Comparison of ENCODE assay signal across 17 cellular contexts in the genomic region with DNA sequence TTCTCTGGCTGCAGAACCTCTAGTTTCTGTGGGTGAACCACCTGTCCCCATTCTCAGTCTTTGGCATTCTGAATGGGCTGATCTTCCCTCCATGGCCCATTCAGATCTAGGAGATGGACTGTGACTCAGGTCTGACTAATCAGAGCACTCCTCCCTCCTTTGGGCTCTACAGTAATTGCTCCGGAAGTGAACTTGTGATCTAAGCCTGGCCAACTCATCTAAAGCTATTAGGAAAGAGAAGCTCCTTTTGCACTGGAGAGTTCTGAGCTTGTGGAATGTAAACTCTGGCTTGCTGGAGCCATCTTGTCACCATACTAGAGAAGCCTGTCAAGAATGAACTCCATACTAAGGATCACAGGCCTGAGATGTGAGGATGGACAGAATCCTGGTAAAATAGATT.
DNase-seq lines count a peak whose midpoint lies in the region; ATAC-seq, FAIRE-seq and TF ChIP-seq lines count a peak whose summit lies in the region.
"Had no signal": no experiment of that assay in that cellular context is flagged by ENCODE, and none has a peak within 500 bp of the region (broad histone marks: within the 10 kb centered on the region; RNA-seq: fewer than 3 reads in every experiment).

No MANE protein-coding gene starts in this region.

- ATAC-seq in HG02642 (IDR thresholded peaks at IDR 0.05; ENCODE audit: poor library complexity, unreplicated experiment), result no peak
- no peak for ATAC-seq in GM21515 (IDR thresholded peaks at IDR 0.05; ENCODE audit: unreplicated experiment)
- ATAC-seq in esophagus mucosa, result no peak
- ATAC-seq: stimulated activated memory B cell treated with anti-CD40 and anti-IgM and Interleukin-4, amounts not matched to agents 10 μg/mL and 1 μg/mL and 100 μg/mL, for 72 hours had no signal

- H3K9me3 ChIP-seq in MG63 (no peaks in the 10 kb centered on the region), osteoblast (ENCODE audit: low read depth, low read length) (no peaks in the 10 kb centered on the region)

- no peak overlapping the region for H3K4me2 ChIP-seq in osteoblast (ENCODE audit: insufficient read depth, low read length)

- DNase-seq in EH (ENCODE audit: low read depth) (peak; percentile 80), MG63 (peak; percentile 61), bronchial epithelial cell (ENCODE audit: low read depth) (peak; percentile 95), osteoblast (ENCODE audit: insufficient read length, low spot score, missing footprints) (peak; percentile 76)
- DNase-seq in activated naive CD4-positive, alpha-beta T cell treated with Interleukin-2 at 50 U/mL for 16 hours, result no peak
- DNase-seq: activated CD4-positive, alpha-beta T cell treated with anti-CD3 and anti-CD28 coated beads for 1 hour; activated T-cell treated with anti-CD3 and anti-CD28 coated beads, Interleukin-2, amount 50 U/mL, for 48 hours; anterior cingulate cortex; CD4-positive, CD25-positive, alpha-beta regulatory T cell; NCI-H1694 treated with DMSO at 0.1 percent for 48 hours; NCI-H82; posterior cingulate gyrus; stimulated activated CD4-positive, alpha-beta T cell treated with anti-CD3 and anti-CD28 coated beads, Interleukin-1b, Interleukin-23, amount 100 ng/mL, for 48 hours had no signal

- no peaks in the 10 kb centered on the region for H4K20me1 ChIP-seq in osteoblast (ENCODE audit: insufficient read depth, low read length)

- H3K4me3 ChIP-seq in MG63 (no peak overlapping the region), bronchial epithelial cell (ENCODE audit: low read depth, low read length) (no peak overlapping the region), osteoblast (ENCODE audit: insufficient read depth, low read length) (no peak overlapping the region)

- no peak overlapping the region for H3K27ac ChIP-seq in osteoblast (ENCODE audit: low read depth, low read length)

- H3K4me1 ChIP-seq in osteoblast (ENCODE audit: insufficient read depth, low read length), result no peaks in the 10 kb centered on the region

- no peaks in the 10 kb centered on the region for H3K27me3 ChIP-seq in MG63
- no peaks in the 10 kb centered on the region for H3K27me3 ChIP-seq in bronchial epithelial cell (ENCODE audit: control insufficient read depth, insufficient read depth, low read length)
- H3K27me3 ChIP-seq in osteoblast (ENCODE audit: insufficient read depth, low read length), result no peaks in the 10 kb centered on the region

- H3K79me2 ChIP-seq in osteoblast (ENCODE audit: insufficient read depth, low read length), result no peaks in the 10 kb centered on the region

- TF ChIP-seq CTCF in bronchial epithelial cell (IDR thresholded peaks at IDR 0.05; ENCODE audit: insufficient read depth, low read length, severe bottlenecking), result no peak
- no peak for TF ChIP-seq CTCF in osteoblast (IDR thresholded peaks at IDR 0.05; ENCODE audit: extremely low read depth, low read depth, low read length)

- FAIRE-seq in bronchial epithelial cell (lab: Jason Lieb, UNC), result no peak

- no peak overlapping the region for H2AFZ ChIP-seq in osteoblast (ENCODE audit: low read length)

- H3K36me3 ChIP-seq in MG63, result no peaks in the 10 kb centered on the region
- no peaks in the 10 kb centered on the region for H3K36me3 ChIP-seq in bronchial epithelial cell (ENCODE audit: control insufficient read depth, insufficient read depth, low read length)
- no peaks in the 10 kb centered on the region for H3K36me3 ChIP-seq in osteoblast (ENCODE audit: insufficient read depth, low read length)
